Comparison of ENCODE assay signal across 1 cellular context in the genomic region with DNA sequence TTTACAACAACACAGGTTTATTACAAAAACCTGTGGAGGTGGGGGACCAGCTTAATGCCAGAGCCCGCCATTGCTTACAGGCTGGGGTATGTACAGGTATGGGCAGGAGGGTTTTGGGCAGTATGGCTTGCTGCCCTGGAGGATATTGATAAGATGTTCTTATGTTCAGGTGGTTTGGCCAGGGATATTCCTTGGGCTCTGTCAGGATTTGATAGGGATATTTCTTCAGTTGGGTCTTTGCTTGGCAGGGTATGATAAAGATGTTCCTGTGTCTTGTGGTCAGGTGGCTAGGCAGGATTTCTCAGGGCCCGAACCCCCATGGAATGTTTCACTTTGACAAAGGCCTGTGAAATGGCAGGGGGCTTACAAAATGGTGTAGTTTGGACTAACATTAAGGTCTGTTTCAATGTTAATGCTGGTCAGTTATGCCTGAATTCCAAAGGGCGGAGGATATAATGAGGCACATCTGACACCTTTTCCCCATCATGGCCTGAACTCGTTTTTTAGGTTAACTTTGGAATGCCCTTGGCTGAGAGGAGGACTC.
TF ChIP-seq lines count a peak whose summit lies in the region.

No MANE protein-coding gene starts in this region.

TF ChIP-seq in HepG2, 621 proteins besides CTCF, POLR2A, EP300 and RAD21 (continued from another document):
- TF ChIP-seq, protein P1, sequence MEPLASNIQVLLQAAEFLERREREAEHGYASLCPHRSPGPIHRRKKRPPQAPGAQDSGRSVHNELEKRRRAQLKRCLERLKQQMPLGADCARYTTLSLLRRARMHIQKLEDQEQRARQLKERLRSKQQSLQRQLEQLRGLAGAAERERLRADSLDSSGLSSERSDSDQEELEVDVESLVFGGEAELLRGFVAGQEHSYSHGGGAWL (CRISPR knock-in tag; IDR thresholded peaks at IDR 0.05) = no peak
- TF ChIP-seq FUBP1 (CRISPR knock-in tag; IDR thresholded peaks at IDR 0.05; ENCODE audit: borderline replicate concordance) = no peak
- no peak for TF ChIP-seq CBX2 (IDR thresholded peaks at IDR 0.05; ENCODE audit: low read depth, low read length)
- TF ChIP-seq CBX2 (CRISPR knock-in tag; IDR thresholded peaks at IDR 0.05; ENCODE audit: low read depth) = no peak
- TF ChIP-seq ZNF607 (CRISPR knock-in tag; IDR thresholded peaks at IDR 0.05; ENCODE audit: borderline replicate concordance) = no peak
- TF ChIP-seq NR2F6 (IDR thresholded peaks at IDR 0.05) = no peak
- no peak for TF ChIP-seq NR2F6 (CRISPR knock-in tag; IDR thresholded peaks at IDR 0.05)
- TF ChIP-seq, protein P2, sequence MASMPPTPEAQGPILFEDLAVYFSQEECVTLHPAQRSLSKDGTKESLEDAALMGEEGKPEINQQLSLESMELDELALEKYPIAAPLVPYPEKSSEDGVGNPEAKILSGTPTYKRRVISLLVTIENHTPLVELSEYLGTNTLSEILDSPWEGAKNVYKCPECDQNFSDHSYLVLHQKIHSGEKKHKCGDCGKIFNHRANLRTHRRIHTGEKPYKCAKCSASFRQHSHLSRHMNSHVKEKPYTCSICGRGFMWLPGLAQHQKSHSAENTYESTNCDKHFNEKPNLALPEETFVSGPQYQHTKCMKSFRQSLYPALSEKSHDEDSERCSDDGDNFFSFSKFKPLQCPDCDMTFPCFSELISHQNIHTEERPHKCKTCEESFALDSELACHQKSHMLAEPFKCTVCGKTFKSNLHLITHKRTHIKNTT (CRISPR knock-in tag; IDR thresholded peaks at IDR 0.05) = no peak
- TF ChIP-seq NFATC3 (CRISPR knock-in tag; IDR thresholded peaks at IDR 0.05) = no peak
- no peak for TF ChIP-seq RARA (CRISPR knock-in tag; IDR thresholded peaks at IDR 0.05)
- no peak for TF ChIP-seq ISX (CRISPR knock-in tag; conservative IDR thresholded peaks at IDR 0.05)
- no peak for TF ChIP-seq ZNF761 (CRISPR knock-in tag; conservative IDR thresholded peaks at IDR 0.05)
- TF ChIP-seq, protein P3, sequence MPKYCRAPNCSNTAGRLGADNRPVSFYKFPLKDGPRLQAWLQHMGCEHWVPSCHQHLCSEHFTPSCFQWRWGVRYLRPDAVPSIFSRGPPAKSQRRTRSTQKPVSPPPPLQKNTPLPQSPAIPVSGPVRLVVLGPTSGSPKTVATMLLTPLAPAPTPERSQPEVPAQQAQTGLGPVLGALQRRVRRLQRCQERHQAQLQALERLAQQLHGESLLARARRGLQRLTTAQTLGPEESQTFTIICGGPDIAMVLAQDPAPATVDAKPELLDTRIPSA (CRISPR knock-in tag; IDR thresholded peaks at IDR 0.05; ENCODE audit: borderline replicate concordance) = no peak
- no peak for TF ChIP-seq THYN1 (CRISPR knock-in tag; IDR thresholded peaks at IDR 0.05; ENCODE audit: borderline replicate concordance, low read depth)
- TF ChIP-seq, protein P4, sequence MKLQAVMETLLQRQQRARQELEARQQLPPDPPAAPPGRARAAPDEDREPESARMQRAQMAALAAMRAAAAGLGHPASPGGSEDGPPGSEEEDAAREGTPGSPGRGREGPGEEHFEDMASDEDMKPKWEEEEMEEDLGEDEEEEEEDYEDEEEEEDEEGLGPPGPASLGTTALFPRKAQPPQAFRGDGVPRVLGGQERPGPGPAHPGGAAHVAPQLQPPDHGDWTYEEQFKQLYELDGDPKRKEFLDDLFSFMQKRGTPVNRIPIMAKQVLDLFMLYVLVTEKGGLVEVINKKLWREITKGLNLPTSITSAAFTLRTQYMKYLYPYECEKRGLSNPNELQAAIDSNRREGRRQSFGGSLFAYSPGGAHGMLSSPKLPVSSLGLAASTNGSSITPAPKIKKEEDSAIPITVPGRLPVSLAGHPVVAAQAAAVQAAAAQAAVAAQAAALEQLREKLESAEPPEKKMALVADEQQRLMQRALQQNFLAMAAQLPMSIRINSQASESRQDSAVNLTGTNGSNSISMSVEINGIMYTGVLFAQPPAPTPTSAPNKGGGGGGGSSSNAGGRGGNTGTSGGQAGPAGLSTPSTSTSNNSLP (IDR thresholded peaks at IDR 0.05; ENCODE audit: low read depth, low read length) = no peak
- TF ChIP-seq, protein P5, sequence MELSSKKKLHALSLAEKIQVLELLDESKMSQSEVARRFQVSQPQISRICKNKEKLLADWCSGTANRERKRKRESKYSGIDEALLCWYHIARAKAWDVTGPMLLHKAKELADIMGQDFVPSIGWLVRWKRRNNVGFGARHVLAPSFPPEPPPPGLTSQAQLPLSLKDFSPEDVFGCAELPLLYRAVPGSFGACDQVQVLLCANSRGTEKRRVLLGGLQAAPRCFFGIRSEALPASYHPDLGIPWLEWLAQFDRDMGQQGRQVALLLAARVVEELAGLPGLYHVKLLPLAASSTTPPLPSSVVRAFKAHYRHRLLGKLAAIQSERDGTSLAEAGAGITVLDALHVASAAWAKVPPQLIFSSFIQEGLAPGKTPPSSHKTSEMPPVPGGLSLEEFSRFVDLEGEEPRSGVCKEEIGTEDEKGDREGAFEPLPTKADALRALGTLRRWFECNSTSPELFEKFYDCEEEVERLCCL (CRISPR knock-in tag; IDR thresholded peaks at IDR 0.05; ENCODE audit: borderline replicate concordance) = no peak
- no peak for TF ChIP-seq MAFF (IDR thresholded peaks at IDR 0.05; ENCODE audit: low read depth, low read length)
